ENCODE assay signal across 1 cellular context in the genomic region with DNA sequence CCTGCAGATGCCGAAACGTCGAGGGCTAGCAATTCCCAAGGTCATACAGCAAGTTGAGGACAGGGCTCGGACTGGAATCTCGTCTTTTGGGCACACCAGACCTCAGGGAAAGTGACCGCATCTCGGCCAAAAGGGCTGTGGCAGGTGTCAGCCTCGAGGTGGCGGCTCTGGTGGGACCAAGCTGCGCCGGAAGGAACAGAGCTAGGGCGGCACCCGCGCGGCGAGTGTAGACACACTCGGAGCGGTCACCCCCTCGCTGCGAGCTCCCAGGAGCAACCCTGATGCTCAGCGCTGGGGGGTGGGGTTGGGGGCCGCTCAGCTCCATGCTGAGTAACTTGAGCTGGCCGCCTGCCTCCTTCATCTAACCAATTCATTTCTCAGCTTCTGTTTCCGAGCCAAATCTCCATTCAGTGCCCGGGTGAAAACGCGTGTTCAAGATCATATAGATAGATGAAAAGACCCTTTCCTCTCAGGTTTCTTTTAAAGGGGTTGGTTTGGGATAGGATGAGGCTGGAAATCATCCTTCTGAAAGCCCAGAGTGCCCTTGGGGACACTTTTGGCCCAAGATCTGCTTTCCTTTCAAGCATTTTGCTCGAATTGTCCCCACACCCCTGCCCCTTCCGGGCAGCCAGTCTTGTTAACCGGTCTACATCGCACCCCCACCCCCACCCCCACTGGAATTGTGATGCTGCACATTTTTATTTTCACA.
TF ChIP-seq lines count a peak whose summit lies in the region.

No MANE protein-coding gene starts in this region.

TF ChIP-seq in WTC11, 78 proteins besides CTCF, POLR2A, EP300 and RAD21 (continued from another document):
- TF ChIP-seq, protein P1, sequence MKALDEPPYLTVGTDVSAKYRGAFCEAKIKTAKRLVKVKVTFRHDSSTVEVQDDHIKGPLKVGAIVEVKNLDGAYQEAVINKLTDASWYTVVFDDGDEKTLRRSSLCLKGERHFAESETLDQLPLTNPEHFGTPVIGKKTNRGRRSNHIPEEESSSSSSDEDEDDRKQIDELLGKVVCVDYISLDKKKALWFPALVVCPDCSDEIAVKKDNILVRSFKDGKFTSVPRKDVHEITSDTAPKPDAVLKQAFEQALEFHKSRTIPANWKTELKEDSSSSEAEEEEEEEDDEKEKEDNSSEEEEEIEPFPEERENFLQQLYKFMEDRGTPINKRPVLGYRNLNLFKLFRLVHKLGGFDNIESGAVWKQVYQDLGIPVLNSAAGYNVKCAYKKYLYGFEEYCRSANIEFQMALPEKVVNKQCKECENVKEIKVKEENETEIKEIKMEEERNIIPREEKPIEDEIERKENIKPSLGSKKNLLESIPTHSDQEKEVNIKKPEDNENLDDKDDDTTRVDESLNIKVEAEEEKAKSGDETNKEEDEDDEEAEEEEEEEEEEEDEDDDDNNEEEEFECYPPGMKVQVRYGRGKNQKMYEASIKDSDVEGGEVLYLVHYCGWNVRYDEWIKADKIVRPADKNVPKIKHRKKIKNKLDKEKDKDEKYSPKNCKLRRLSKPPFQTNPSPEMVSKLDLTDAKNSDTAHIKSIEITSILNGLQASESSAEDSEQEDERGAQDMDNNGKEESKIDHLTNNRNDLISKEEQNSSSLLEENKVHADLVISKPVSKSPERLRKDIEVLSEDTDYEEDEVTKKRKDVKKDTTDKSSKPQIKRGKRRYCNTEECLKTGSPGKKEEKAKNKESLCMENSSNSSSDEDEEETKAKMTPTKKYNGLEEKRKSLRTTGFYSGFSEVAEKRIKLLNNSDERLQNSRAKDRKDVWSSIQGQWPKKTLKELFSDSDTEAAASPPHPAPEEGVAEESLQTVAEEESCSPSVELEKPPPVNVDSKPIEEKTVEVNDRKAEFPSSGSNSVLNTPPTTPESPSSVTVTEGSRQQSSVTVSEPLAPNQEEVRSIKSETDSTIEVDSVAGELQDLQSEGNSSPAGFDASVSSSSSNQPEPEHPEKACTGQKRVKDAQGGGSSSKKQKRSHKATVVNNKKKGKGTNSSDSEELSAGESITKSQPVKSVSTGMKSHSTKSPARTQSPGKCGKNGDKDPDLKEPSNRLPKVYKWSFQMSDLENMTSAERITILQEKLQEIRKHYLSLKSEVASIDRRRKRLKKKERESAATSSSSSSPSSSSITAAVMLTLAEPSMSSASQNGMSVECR (CRISPR knock-in tag; IDR thresholded peaks at IDR 0.05; ENCODE audit: borderline replicate concordance), result peak; percentile 75; the same call in 1 of the 2 replicates
- TF ChIP-seq CREM (CRISPR knock-in tag; IDR thresholded peaks at IDR 0.05), result no peak; the same call in 1 of the 2 replicates
- TF ChIP-seq SMAD3 (CRISPR knock-in tag; IDR thresholded peaks at IDR 0.05; ENCODE audit: borderline replicate concordance), result 0 out of 2 replicates have a peak, but pooled peaks have one; percentile 22
- no peak for TF ChIP-seq NR3C1 (CRISPR knock-in tag; conservative IDR thresholded peaks at IDR 0.05; ENCODE audit: low read depth)
- no peak for TF ChIP-seq ESRRA (CRISPR knock-in tag; IDR thresholded peaks at IDR 0.05; ENCODE audit: borderline replicate concordance)
- no peak for TF ChIP-seq SP1 (CRISPR knock-in tag; conservative IDR thresholded peaks at IDR 0.05)
- TF ChIP-seq, protein P2, sequence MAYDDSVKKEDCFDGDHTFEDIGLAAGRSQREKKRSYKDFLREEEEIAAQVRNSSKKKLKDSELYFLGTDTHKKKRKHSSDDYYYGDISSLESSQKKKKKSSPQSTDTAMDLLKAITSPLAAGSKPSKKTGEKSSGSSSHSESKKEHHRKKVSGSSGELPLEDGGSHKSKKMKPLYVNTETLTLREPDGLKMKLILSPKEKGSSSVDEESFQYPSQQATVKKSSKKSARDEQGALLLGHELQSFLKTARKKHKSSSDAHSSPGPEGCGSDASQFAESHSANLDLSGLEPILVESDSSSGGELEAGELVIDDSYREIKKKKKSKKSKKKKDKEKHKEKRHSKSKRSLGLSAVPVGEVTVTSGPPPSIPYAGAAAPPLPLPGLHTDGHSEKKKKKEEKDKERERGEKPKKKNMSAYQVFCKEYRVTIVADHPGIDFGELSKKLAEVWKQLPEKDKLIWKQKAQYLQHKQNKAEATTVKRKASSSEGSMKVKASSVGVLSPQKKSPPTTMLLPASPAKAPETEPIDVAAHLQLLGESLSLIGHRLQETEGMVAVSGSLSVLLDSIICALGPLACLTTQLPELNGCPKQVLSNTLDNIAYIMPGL (CRISPR knock-in tag; IDR thresholded peaks at IDR 0.05), result peak; percentile 50; the same call in 1 of the 2 replicates
- TF ChIP-seq NFYB (CRISPR knock-in tag; conservative IDR thresholded peaks at IDR 0.05; ENCODE audit: low read depth), result no peak
- TF ChIP-seq, protein P3, sequence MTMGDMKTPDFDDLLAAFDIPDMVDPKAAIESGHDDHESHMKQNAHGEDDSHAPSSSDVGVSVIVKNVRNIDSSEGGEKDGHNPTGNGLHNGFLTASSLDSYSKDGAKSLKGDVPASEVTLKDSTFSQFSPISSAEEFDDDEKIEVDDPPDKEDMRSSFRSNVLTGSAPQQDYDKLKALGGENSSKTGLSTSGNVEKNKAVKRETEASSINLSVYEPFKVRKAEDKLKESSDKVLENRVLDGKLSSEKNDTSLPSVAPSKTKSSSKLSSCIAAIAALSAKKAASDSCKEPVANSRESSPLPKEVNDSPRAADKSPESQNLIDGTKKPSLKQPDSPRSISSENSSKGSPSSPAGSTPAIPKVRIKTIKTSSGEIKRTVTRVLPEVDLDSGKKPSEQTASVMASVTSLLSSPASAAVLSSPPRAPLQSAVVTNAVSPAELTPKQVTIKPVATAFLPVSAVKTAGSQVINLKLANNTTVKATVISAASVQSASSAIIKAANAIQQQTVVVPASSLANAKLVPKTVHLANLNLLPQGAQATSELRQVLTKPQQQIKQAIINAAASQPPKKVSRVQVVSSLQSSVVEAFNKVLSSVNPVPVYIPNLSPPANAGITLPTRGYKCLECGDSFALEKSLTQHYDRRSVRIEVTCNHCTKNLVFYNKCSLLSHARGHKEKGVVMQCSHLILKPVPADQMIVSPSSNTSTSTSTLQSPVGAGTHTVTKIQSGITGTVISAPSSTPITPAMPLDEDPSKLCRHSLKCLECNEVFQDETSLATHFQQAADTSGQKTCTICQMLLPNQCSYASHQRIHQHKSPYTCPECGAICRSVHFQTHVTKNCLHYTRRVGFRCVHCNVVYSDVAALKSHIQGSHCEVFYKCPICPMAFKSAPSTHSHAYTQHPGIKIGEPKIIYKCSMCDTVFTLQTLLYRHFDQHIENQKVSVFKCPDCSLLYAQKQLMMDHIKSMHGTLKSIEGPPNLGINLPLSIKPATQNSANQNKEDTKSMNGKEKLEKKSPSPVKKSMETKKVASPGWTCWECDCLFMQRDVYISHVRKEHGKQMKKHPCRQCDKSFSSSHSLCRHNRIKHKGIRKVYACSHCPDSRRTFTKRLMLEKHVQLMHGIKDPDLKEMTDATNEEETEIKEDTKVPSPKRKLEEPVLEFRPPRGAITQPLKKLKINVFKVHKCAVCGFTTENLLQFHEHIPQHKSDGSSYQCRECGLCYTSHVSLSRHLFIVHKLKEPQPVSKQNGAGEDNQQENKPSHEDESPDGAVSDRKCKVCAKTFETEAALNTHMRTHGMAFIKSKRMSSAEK (CRISPR knock-in tag; IDR thresholded peaks at IDR 0.05; ENCODE audit: borderline replicate concordance), result no peak
- no peak for TF ChIP-seq SMAD4 (CRISPR knock-in tag; IDR thresholded peaks at IDR 0.05)
- 0 out of 2 replicates have a peak, but pooled peaks have one; percentile 46 for TF ChIP-seq ZNF121 (CRISPR knock-in tag; IDR thresholded peaks at IDR 0.05)
- 0 out of 2 replicates have a peak, but pooled peaks have one; percentile 16 for TF ChIP-seq FOXP1 (CRISPR knock-in tag; IDR thresholded peaks at IDR 0.05; ENCODE audit: borderline replicate concordance)
- TF ChIP-seq, protein P4, sequence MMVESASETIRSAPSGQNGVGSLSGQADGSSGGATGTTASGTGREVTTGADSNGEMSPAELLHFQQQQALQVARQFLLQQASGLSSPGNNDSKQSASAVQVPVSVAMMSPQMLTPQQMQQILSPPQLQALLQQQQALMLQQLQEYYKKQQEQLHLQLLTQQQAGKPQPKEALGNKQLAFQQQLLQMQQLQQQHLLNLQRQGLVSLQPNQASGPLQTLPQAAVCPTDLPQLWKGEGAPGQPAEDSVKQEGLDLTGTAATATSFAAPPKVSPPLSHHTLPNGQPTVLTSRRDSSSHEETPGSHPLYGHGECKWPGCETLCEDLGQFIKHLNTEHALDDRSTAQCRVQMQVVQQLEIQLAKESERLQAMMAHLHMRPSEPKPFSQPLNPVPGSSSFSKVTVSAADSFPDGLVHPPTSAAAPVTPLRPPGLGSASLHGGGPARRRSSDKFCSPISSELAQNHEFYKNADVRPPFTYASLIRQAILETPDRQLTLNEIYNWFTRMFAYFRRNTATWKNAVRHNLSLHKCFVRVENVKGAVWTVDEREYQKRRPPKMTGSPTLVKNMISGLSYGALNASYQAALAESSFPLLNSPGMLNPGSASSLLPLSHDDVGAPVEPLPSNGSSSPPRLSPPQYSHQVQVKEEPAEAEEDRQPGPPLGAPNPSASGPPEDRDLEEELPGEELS (CRISPR knock-in tag; IDR thresholded peaks at IDR 0.05), result peak; percentile 16; the same call in 1 of the 2 replicates
TF ChIP-seq in WTC11: peak in this region for 8.
